In genomic region chr5:669111-669841, GRCh38 we compare ENCODE assay signal across 8 cellular contexts. TPM values are rescaled to one million over a fixed set of nuclear protein-coding genes. Genes with fewer than 3 reads are reported as not detected.
A peak's percentile ranks its signal among the peaks of the same experiment; 100 is the strongest.
DNase-seq lines count a peak whose midpoint lies in the region; ATAC-seq and TF ChIP-seq lines count a peak whose summit lies in the region.

No MANE protein-coding gene starts in this region.

- H3K4me1 ChIP-seq in lower lobe of right lung (peaks cover 32% of the 10 kb centered on the region), testis (peaks cover 27% of the 10 kb centered on the region)

- ATAC-seq in lower lobe of right lung, result peak; percentile 3 to 34

- H3K27ac ChIP-seq in brain microvascular endothelial cell (peak overlapping the region; percentile 59), lower lobe of right lung (no peak overlapping the region), testis (no peak overlapping the region)

- in situ Hi-C loops in brain microvascular endothelial cell (cut with HindIII; ENCODE audit: low pct_ligation_motif_present, low sequenced_read_pairs) (no loop called here), KBM-7 (cut with MboI; ENCODE audit: low pct_unique_long_range_greater_than_20kb, low sequenced_read_pairs) (no loop called here)

- TF ChIP-seq CTCF in GM06990 (IDR thresholded peaks at IDR 0.05; ENCODE audit: insufficient read depth, low read length, poor library complexity, severe bottlenecking), result peak; percentile 82
- peak; percentile 87 for TF ChIP-seq CTCF in brain microvascular endothelial cell (IDR thresholded peaks at IDR 0.05; ENCODE audit: low read depth, low read length, missing control alignments)
- peak; percentile 65 for TF ChIP-seq CTCF in lower lobe of right lung (IDR thresholded peaks at IDR 0.05)
- TF ChIP-seq CTCF in testis (IDR thresholded peaks at IDR 0.05), result peak; percentile 20 to 63 (median 29)

- no peak for TF ChIP-seq POLR2A in testis (IDR thresholded peaks at IDR 0.05)

- H3K27me3 ChIP-seq in GM06990 (replicated peaks; ENCODE audit: control insufficient read depth, insufficient read depth, low read length), result no peaks in the 10 kb centered on the region
- peaks cover 6% of the 10 kb centered on the region for H3K27me3 ChIP-seq in brain microvascular endothelial cell (replicated peaks)
- no peaks in the 10 kb centered on the region for H3K27me3 ChIP-seq in lower lobe of right lung (ENCODE audit: low read depth)
- H3K27me3 ChIP-seq in testis, result no peaks in the 10 kb centered on the region

- WGBS in testis, 2 donors, result 73 to 87% methylated on average over 17 to 36 of the region's 40 CpGs

- H3K9me3 ChIP-seq in lower lobe of right lung (no peaks in the 10 kb centered on the region), testis (no peaks in the 10 kb centered on the region)

- H3K4me3 ChIP-seq in GM06990 (replicated peaks; ENCODE audit: low read depth, low read length) (no peak overlapping the region), brain microvascular endothelial cell (ENCODE audit: low read depth, low read length) (no peak overlapping the region), lower lobe of right lung (no peak overlapping the region), testis (no peak overlapping the region)

- H3K36me3 ChIP-seq in GM06990 (ENCODE audit: control insufficient read depth, insufficient read depth, low read length) (peaks cover 3% of the 10 kb centered on the region), brain microvascular endothelial cell (replicated peaks) (peaks cover 2% of the 10 kb centered on the region), lower lobe of right lung (peaks cover 20% of the 10 kb centered on the region), testis (ENCODE audit: low read depth, missing control alignments) (no peaks in the 10 kb centered on the region)

- DNase-seq in GM06990 (ENCODE audit: extremely low read depth, insufficient read length) (no peak), RKO (ENCODE audit: low spot score) (peak; percentile 50), brain microvascular endothelial cell (peak; percentile 61), lower lobe of right lung (peak; percentile 49), testis (no peak), NCI-H128 (lab: John Stamatoyannopoulos, UW; ENCODE audit: unreplicated experiment) (no peak), NCI-H2029 (lab: John Stamatoyannopoulos, UW) (no peak), KBM-7 (no peak)

- intact Hi-C loops in lower lobe of right lung (cut with DNase I) (no loop called here), testis (cut with DNase I; ENCODE audit: low total_unique reads) (no loop called here)

RNA-seq across cellular contexts. Expression of gene TPPP, which starts 23.9 kb away (rescaled TPM):
- 16.2 TPM for total RNA-seq in lower lobe of right lung
- total RNA-seq in testis, result 1 to 10 TPM; 2.9 to 5.7 TPM
- 3.8 TPM for polyA plus RNA-seq in testis (ENCODE audit: insufficient read depth, low read depth, low replicate concordance)

RNA-seq across cellular contexts. Expression of gene CEP72, which starts 57.1 kb away (rescaled TPM):
- 10.6 TPM for total RNA-seq in lower lobe of right lung
- 10 to 100 TPM; 19.8 to 31.2 TPM for total RNA-seq in testis
- polyA plus RNA-seq in testis (ENCODE audit: insufficient read depth, low read depth, low replicate concordance), result 18.5 TPM

Comparison
In these comparisons a context has a peak if more than half of its experiments do, and no peak if none do; other contexts are left out.
1. DNase-seq: peak in RKO (single experiment), brain microvascular endothelial cell (single experiment) and lower lobe of right lung (single experiment); none in GM06990 (single experiment), testis (single experiment), NCI-H128 (single experiment), NCI-H2029 (single experiment) and KBM-7 (single experiment).
2. CTCF ChIP-seq: peak in every context shown above with its lines; median percentile 87 in brain microvascular endothelial cell; 82 in GM06990; 65 in lower lobe of right lung; 29 in testis.